ENCODE assay signal across 27 cellular contexts in genomic region chr15:79248183-79248582, GRCh38. TPM values are rescaled to one million over a fixed set of nuclear protein-coding genes. Genes with fewer than 3 reads are reported as not detected.
A peak's percentile ranks its signal among the peaks of the same experiment; 100 is the strongest.
DNase-seq lines count a peak whose midpoint lies in the region; ATAC-seq, FAIRE-seq and TF ChIP-seq lines count a peak whose summit lies in the region.
"Had no signal": no experiment of that assay in that cellular context is flagged by ENCODE, and none has a peak within 500 bp of the region (broad histone marks: within the 10 kb centered on the region; RNA-seq: fewer than 3 reads in every experiment).

No MANE protein-coding gene starts in this region.

- H3K9ac ChIP-seq in IMR-90 (ENCODE audit: low read depth, low read length) = no peak overlapping the region
- H3K9ac ChIP-seq in trophoblast cell (ENCODE audit: low read length) = no peak overlapping the region

- intact Hi-C loops in IMR-90 (cut with micrococcal nuclease) (no loop called here), esophagus squamous epithelium (cut with DNase I) (no loop called here)

- H2AFZ ChIP-seq in IMR-90 (replicated peaks; ENCODE audit: low read length, poor library complexity) (no peak overlapping the region), trophoblast cell (ENCODE audit: insufficient read depth, low read length, poor library complexity) (no peak overlapping the region)
- H2AFZ ChIP-seq: GM23338 had no signal

- ATAC-seq in IMR-90 (ENCODE audit: low read depth) = peak; percentile 59; the same call in 1 of the 2 replicates
- ATAC-seq: GM23338 had no signal

- TF ChIP-seq POLR2A in IMR-90 (IDR thresholded peaks at IDR 0.05; ENCODE audit: low read depth, low read length) (no peak), GM12892 (IDR thresholded peaks at IDR 0.05; ENCODE audit: low read depth, low read length) (no peak), esophagus squamous epithelium (IDR thresholded peaks at IDR 0.05) (no peak)

- no peak overlapping the region for H4K5ac ChIP-seq in IMR-90 (ENCODE audit: low read depth, low read length)

- no peak overlapping the region for H2BK120ac ChIP-seq in IMR-90 (ENCODE audit: low read depth, low read length)
- H2BK120ac ChIP-seq in trophoblast cell (ENCODE audit: insufficient read depth, low read length, poor library complexity) = no peak overlapping the region

- H2BK20ac ChIP-seq in IMR-90 (ENCODE audit: low read depth, low read length) = no peak overlapping the region

- H3K56ac ChIP-seq in IMR-90 (ENCODE audit: extremely low read depth, insufficient read depth, low read length) = no peak overlapping the region

- no peak for TF ChIP-seq RAD21 in IMR-90 (IDR thresholded peaks at IDR 0.05; ENCODE audit: low read length)

- H3K18ac ChIP-seq in IMR-90 (ENCODE audit: low read depth, low read length) = no peak overlapping the region
- no peak overlapping the region for H3K18ac ChIP-seq in trophoblast cell (ENCODE audit: low read length)

- H4K12ac ChIP-seq in trophoblast cell (ENCODE audit: low read depth, low read length) = no peak overlapping the region

- H2BK5ac ChIP-seq in IMR-90 (ENCODE audit: low read depth, low read length, poor library complexity, severe bottlenecking) (no peak overlapping the region), trophoblast cell (ENCODE audit: low read depth, low read length, poor library complexity) (peak overlapping the region; percentile 46)

- H3K4me2 ChIP-seq in IMR-90 (ENCODE audit: low read depth, low read length) (no peak overlapping the region), trophoblast cell (ENCODE audit: low read length) (no peak overlapping the region)
- H3K4me2 ChIP-seq: GM23338 had no signal

- BruUV-seq in IMR-90 (replicated peaks; lab: Mats Ljungman, UMichigan) = no TSS peak

- no peak overlapping the region for H2BK15ac ChIP-seq in IMR-90 (ENCODE audit: low read depth, low read length)

- H3K9me3 ChIP-seq in IMR-90 (ENCODE audit: control insufficient read depth, insufficient read depth, low read length) (no peaks in the 10 kb centered on the region), trophoblast cell (ENCODE audit: insufficient read depth, low read depth, low read length) (no peaks in the 10 kb centered on the region), esophagus squamous epithelium (no peaks in the 10 kb centered on the region)
- H3K9me3 ChIP-seq: BE2C had no signal

- H2AK9ac ChIP-seq in IMR-90 (replicated peaks; ENCODE audit: low read depth, low read length, poor library complexity) = no peak overlapping the region

- no peak overlapping the region for H3K4me3 Mint-ChIP-seq in endothelial cell (ENCODE audit: unreplicated experiment)
- H3K4me3 Mint-ChIP-seq: CD14-positive monocyte; CD4-positive, alpha-beta memory T cell; GM23338; IgD-negative memory B cell had no signal

- in situ Hi-C loops in IMR-90 (cut with MboI; ENCODE audit: low sequenced_read_pairs) = no loop called here

- no peak overlapping the region for H2BK12ac ChIP-seq in trophoblast cell (ENCODE audit: low read length)

- H3K36me3 ChIP-seq in IMR-90 (ENCODE audit: control insufficient read depth, insufficient read depth, low read length) = no peaks in the 10 kb centered on the region
- no peaks in the 10 kb centered on the region for H3K36me3 ChIP-seq in trophoblast cell (ENCODE audit: control insufficient read depth in 1 of 2, insufficient read depth in 2 of 2, low read length in 2 of 2)
- no peaks in the 10 kb centered on the region for H3K36me3 ChIP-seq in esophagus squamous epithelium
- H3K36me3 ChIP-seq: BE2C had no signal

- H3K4ac ChIP-seq in IMR-90 (ENCODE audit: low read depth, low read length) (no peak overlapping the region), trophoblast cell (ENCODE audit: low read depth, low read length) (no peak overlapping the region)

- no peaks in the 10 kb centered on the region for H3K9me3 Mint-ChIP-seq in endothelial cell (ENCODE audit: unreplicated experiment)
- H3K9me3 Mint-ChIP-seq: CD4-positive, alpha-beta memory T cell; GM23338; IgD-negative memory B cell had no signal

- no peaks in the 10 kb centered on the region for H3K36me3 Mint-ChIP-seq in endothelial cell (ENCODE audit: low read depth, unreplicated experiment)
- H3K36me3 Mint-ChIP-seq: CD14-positive monocyte; CD4-positive, alpha-beta memory T cell; IgD-negative memory B cell had no signal

- H2AK5ac ChIP-seq in IMR-90 (ENCODE audit: low read depth, low read length) (no peak overlapping the region), trophoblast cell (ENCODE audit: low read length) (no peak overlapping the region)

- no peaks in the 10 kb centered on the region for H3K9me1 ChIP-seq in IMR-90 (ENCODE audit: insufficient read depth, low read length)

- no peaks in the 10 kb centered on the region for H4K20me1 ChIP-seq in IMR-90 (ENCODE audit: insufficient read depth, low read length)

- no peaks in the 10 kb centered on the region for H3K4me1 ChIP-seq in IMR-90 (ENCODE audit: control insufficient read depth, insufficient read depth, low read length)
- H3K4me1 ChIP-seq in trophoblast cell (ENCODE audit: control insufficient read depth in 1 of 2, insufficient read depth in 2 of 2, low read length in 2 of 2) = peaks cover 2 to 9% of the 10 kb centered on the region in 2 experiments
- H3K4me1 ChIP-seq in esophagus squamous epithelium = no peaks in the 10 kb centered on the region
- H3K4me1 ChIP-seq: BE2C had no signal

- peaks cover 1% of the 10 kb centered on the region; the same call in 1 of the 2 replicates for H3K27me3 ChIP-seq in IMR-90 (ENCODE audit: control insufficient read depth, insufficient read depth, low read length)
- no peaks in the 10 kb centered on the region for H3K27me3 ChIP-seq in trophoblast cell (ENCODE audit: insufficient read depth, low read length)
- H3K27me3 ChIP-seq in esophagus squamous epithelium = no peaks in the 10 kb centered on the region

- H3K23ac ChIP-seq in IMR-90 (ENCODE audit: low read depth, low read length) = no peak overlapping the region
- no peak overlapping the region for H3K23ac ChIP-seq in trophoblast cell (ENCODE audit: low read length)

- H4K8ac ChIP-seq in IMR-90 (ENCODE audit: low read depth in 2 of 2, low read length in 2 of 2) = no peak overlapping the region
- H4K8ac ChIP-seq in trophoblast cell (ENCODE audit: low read depth, low read length) = no peak overlapping the region

- H3K4me3 ChIP-seq in AG10803 (ENCODE audit: low read length) = no peak overlapping the region
- no peak overlapping the region for H3K4me3 ChIP-seq in IMR-90 (ENCODE audit: insufficient read depth, low read depth, low read length)
- no peak overlapping the region for H3K4me3 ChIP-seq in trophoblast cell (ENCODE audit: low read depth, low read length)
- H3K4me3 ChIP-seq in esophagus squamous epithelium = no peak overlapping the region
- H3K4me3 ChIP-seq: GM23338 had no signal

- H3K27ac ChIP-seq in IMR-90 (ENCODE audit: insufficient read depth, low read length) = no peak overlapping the region
- H3K27ac ChIP-seq in trophoblast cell (ENCODE audit: low read depth, low read length) = no peak overlapping the region
- no peak overlapping the region for H3K27ac ChIP-seq in esophagus squamous epithelium
- H3K27ac ChIP-seq: HL-60 had no signal

- WGBS in IMR-90 (ENCODE audit: extremely low coverage in 2 of 2, insufficient read length in 1 of 2), 2 experiments = no CpG with 5 or more reads among the region's 2 CpGs
- no CpG with 5 or more reads among the region's 2 CpGs for WGBS in trophoblast cell (ENCODE audit: extremely low coverage, insufficient coverage, insufficient read length)
- 83 to 87% methylated on average over 2 of the region's 2 CpGs for WGBS in esophagus squamous epithelium, 2 donors

- FAIRE-seq in GM12892 (lab: Jason Lieb, UNC) = no peak
- FAIRE-seq: GM12891, GM18507, H54, HTR-8/SVneo had no signal

- no peaks in the 10 kb centered on the region for H3K4me1 Mint-ChIP-seq in endothelial cell (ENCODE audit: unreplicated experiment)
- H3K4me1 Mint-ChIP-seq: CD14-positive monocyte; CD4-positive, alpha-beta memory T cell; GM23338; IgD-negative memory B cell had no signal

- no peak overlapping the region for H3K27ac Mint-ChIP-seq in endothelial cell (ENCODE audit: unreplicated experiment)
- H3K27ac Mint-ChIP-seq: CD4-positive, alpha-beta memory T cell; GM23338; IgD-negative memory B cell had no signal

- CTCF ChIA-PET in IMR-90 (lab: Yijun Ruan, JAX) = no interaction called here

- no peaks in the 10 kb centered on the region for H3K79me2 ChIP-seq in trophoblast cell (ENCODE audit: control insufficient read depth, insufficient read depth, low read length, poor library complexity)

- H4K91ac ChIP-seq in IMR-90 (ENCODE audit: insufficient read depth, low read depth, low read length) (no peak overlapping the region), trophoblast cell (ENCODE audit: low read depth, low read length) (no peak overlapping the region)

- H3K14ac ChIP-seq in IMR-90 (replicated peaks; ENCODE audit: low read depth, low read length) (no peak overlapping the region), trophoblast cell (ENCODE audit: low read length) (no peak overlapping the region)

- dilution Hi-C loops in IMR-90 (cut with HindIII; ENCODE audit: low sequenced_read_pairs, unreplicated experiment) = no loop called here

- H3K79me1 ChIP-seq in IMR-90 (ENCODE audit: low read depth in 1 of 2, low read length in 2 of 2) (no peaks in the 10 kb centered on the region), trophoblast cell (ENCODE audit: low read length) (no peaks in the 10 kb centered on the region)

- H3K27me3 Mint-ChIP-seq in endothelial cell (ENCODE audit: unreplicated experiment) = peaks cover 5% of the 10 kb centered on the region

- no peak for TF ChIP-seq CTCF in AG10803 (conservative IDR thresholded peaks at IDR 0.05; ENCODE audit: low read length)
- TF ChIP-seq CTCF in IMR-90 (conservative IDR thresholded peaks at IDR 0.05; ENCODE audit: low read depth, low read length) = no peak
- TF ChIP-seq CTCF in endothelial cell (IDR thresholded peaks at IDR 0.05; ENCODE audit: unreplicated experiment) = no peak
- TF ChIP-seq CTCF in esophagus squamous epithelium (IDR thresholded peaks at IDR 0.05) = no peak

- POLR2A ChIA-PET in IMR-90 (lab: Charles Lee; ENCODE audit: unreplicated experiment) = no interaction called here

- DNase-seq in AG10803 (ENCODE audit: low read depth) = peak; percentile 33
- DNase-seq in GM03348 (ENCODE audit: low spot score) = peak; percentile 42
- no peak for DNase-seq in IMR-90
- DNase-seq in trophoblast cell = peak in 1 of 2 donors; percentile 62
- no peak for DNase-seq in endothelial cell (ENCODE audit: low spot score)
- DNase-seq in C1 segment of cervical spinal cord (lab: John Stamatoyannopoulos, UW) = no peak
- no peak for DNase-seq in GM12892 (ENCODE audit: insufficient read length)
- DNase-seq in esophagus squamous epithelium (lab: John Stamatoyannopoulos, UW) = no peak
- DNase-seq: ACHN; BE2C; CD4-positive, alpha-beta memory T cell; DMS153; DMS79; GF-D8; HCEC 1CT; Karpas-422; KBM-7 had no signal

TF ChIP-seq in IMR-90, 13 proteins besides CTCF, POLR2A, EP300 and RAD21 (continues in another document):
- TF ChIP-seq FOS (IDR thresholded peaks at IDR 0.05; ENCODE audit: low read depth, low read length) = no peak

RNA-seq across cellular contexts. Expression of gene ANKRD34C, which starts 34.3 kb away (rescaled TPM):
- total RNA-seq in IMR-90 (2012; rRNA removed) (not detected in 2 replicates), endothelial cell (ENCODE audit: unreplicated experiment) (not detected), esophagus squamous epithelium (not detected)
- polyA plus RNA-seq in IMR-90 (2012; rRNA removed) = not detected in 2 replicates
- not detected in 2 replicates for polyA plus RNA-seq in IMR-90 (2012; cell fraction: cytosol; rRNA removed)
- polyA plus RNA-seq in IMR-90 (2012; cell fraction: nucleus; rRNA removed; ENCODE audit: low replicate concordance) = not detected in 2 replicates
- polyA plus RNA-seq in trophoblast cell (2013) = not detected in 2 replicates
- not detected for polyA plus RNA-seq in GM12892 (2012; ENCODE audit: missing spikeins)
- total RNA-seq: A172; CD4-positive, alpha-beta memory T cell; Daoy; GM23338 had no signal
- polyA plus RNA-seq: CD14-positive monocyte; CD4-positive, alpha-beta memory T cell; GM23338; IgD-negative memory B cell had no signal

Comparison
In these comparisons a context has a peak if more than half of its experiments do, and no peak if none do; other contexts are left out.
1. DNase-seq: peak in AG10803 (single experiment) and GM03348 (single experiment); none in IMR-90 (single experiment), endothelial cell (single experiment), C1 segment of cervical spinal cord (0 of 14), GM12892 (single experiment) and esophagus squamous epithelium (single experiment).